ENCODE assay signal across 8 cellular contexts in genomic region chr6:139374357-139375238, GRCh38. TPM values are rescaled to one million over a fixed set of nuclear protein-coding genes. Genes with fewer than 3 reads are reported as not detected.
A peak's percentile ranks its signal among the peaks of the same experiment; 100 is the strongest.
DNase-seq lines count a peak whose midpoint lies in the region; ATAC-seq lines count a peak whose summit lies in the region.

CITED2 (minus strand) TSS chr6:139374648; CDS start chr6:139373944, 704 bp downstream.

- H3K27ac Mint-ChIP-seq in CD8-positive, alpha-beta memory T cell = peak within 1 kb of the TSS; percentile 97 to 100 (median 98)
- H3K27ac Mint-ChIP-seq in effector memory CD8-positive, alpha-beta T cell = peak within 1 kb of the TSS; percentile 92 to 100

- no peaks in the 10 kb centered on the region for H3K9me3 ChIP-seq in CD8-positive, alpha-beta memory T cell (ENCODE audit: low read length)

- CTCF ChIA-PET in CD8-positive, alpha-beta memory T cell (lab: Charles Lee) = interaction anchor here (0.8 to 4.4 kb wide), 30 partner anchors 9 to 554 kb away, joined by 3 to 35 read pairs (median 4); partner anchors contain the start of gene TXLNB

- H3K9me3 Mint-ChIP-seq in CD8-positive, alpha-beta memory T cell = no peaks in the 10 kb centered on the region
- no peaks in the 10 kb centered on the region for H3K9me3 Mint-ChIP-seq in effector memory CD8-positive, alpha-beta T cell

- H2AK5ac ChIP-seq in mesendoderm (ENCODE audit: low read length) = no peak within 1 kb of the TSS

- peak within 1 kb of the TSS; percentile 98 to 100 (median 100) for H3K4me3 Mint-ChIP-seq in CD8-positive, alpha-beta memory T cell
- peak within 1 kb of the TSS; percentile 99 to 100 for H3K4me3 Mint-ChIP-seq in effector memory CD8-positive, alpha-beta T cell

- H3K36me3 ChIP-seq in CD8-positive, alpha-beta memory T cell (ENCODE audit: insufficient read depth, low read length) = no peaks in the 10 kb centered on the region
- peaks cover 4% of the 10 kb centered on the region for H3K36me3 ChIP-seq in mesendoderm (ENCODE audit: control insufficient read depth, insufficient read depth, low read length)

- POLR2A ChIA-PET in CD8-positive, alpha-beta memory T cell (lab: Charles Lee) = interaction anchor here (0.5 to 3.0 kb wide), 31 partner anchors 10 to 1876 kb away, joined by 3 to 32 read pairs (median 4); partner anchors contain the start of genes ABRACL, CCDC28A, HECA and REPS1

- H3K79me1 ChIP-seq in mesendoderm (ENCODE audit: low read length) = no peaks in the 10 kb centered on the region

- peak; percentile 67 for ATAC-seq in GM19468 (IDR thresholded peaks at IDR 0.05; ENCODE audit: extremely low read depth, unreplicated experiment)
- peak; percentile 64 for ATAC-seq in effector memory CD8-positive, alpha-beta T cell (replicated peaks)

- peak within 1 kb of the TSS; percentile 95 for H3K4ac ChIP-seq in mesendoderm (ENCODE audit: low read depth, low read length)

- peak within 1 kb of the TSS; percentile 96 for H3K27ac ChIP-seq in CD8-positive, alpha-beta memory T cell (ENCODE audit: low read depth, low read length)
- H3K27ac ChIP-seq in mesendoderm (ENCODE audit: low read depth, low read length) = peak within 1 kb of the TSS; percentile 91

- peaks cover 0 to 4% of the 10 kb centered on the region in 2 donors for H3K27me3 Mint-ChIP-seq in CD8-positive, alpha-beta memory T cell
- no peaks in the 10 kb centered on the region for H3K27me3 Mint-ChIP-seq in effector memory CD8-positive, alpha-beta T cell

- peaks cover 34% of the 10 kb centered on the region for H3K4me1 ChIP-seq in CD8-positive, alpha-beta memory T cell (ENCODE audit: insufficient read depth, low read length)
- peaks cover 11% of the 10 kb centered on the region for H3K4me1 ChIP-seq in mesendoderm (ENCODE audit: control insufficient read depth, low read depth, low read length)

- peak within 1 kb of the TSS; percentile 92 for H2BK5ac ChIP-seq in mesendoderm (ENCODE audit: low read length)

- peaks cover 24% of the 10 kb centered on the region for H3K79me2 ChIP-seq in mesendoderm (ENCODE audit: control insufficient read depth, insufficient read depth, low read length)

- peak within 1 kb of the TSS; percentile 99 for H3K4me2 ChIP-seq in mesendoderm (ENCODE audit: low read length)

- peak within 1 kb of the TSS; percentile 85 for H3K9ac ChIP-seq in mesendoderm (ENCODE audit: low read length)

- H4K8ac ChIP-seq in mesendoderm (ENCODE audit: low read depth, low read length) = no peak within 1 kb of the TSS

- peak within 1 kb of the TSS; percentile 98 for H3K4me3 ChIP-seq in CD8-positive, alpha-beta memory T cell (ENCODE audit: low read length)
- peak within 1 kb of the TSS; percentile 75 for H3K4me3 ChIP-seq in mesendoderm (ENCODE audit: low read length)

- peak within 1 kb of the TSS; percentile 74 for H2BK120ac ChIP-seq in mesendoderm (ENCODE audit: low read depth, low read length)

- no CpG with 5 or more reads among the region's 82 CpGs for WGBS in mesendoderm (ENCODE audit: extremely low coverage, insufficient coverage, low lambda C conversion rate)

- peak; percentile 84 to 96 (median 93) for DNase-seq in CD8-positive, alpha-beta memory T cell
- DNase-seq in HS-5 (ENCODE audit: low read depth) = peak; percentile 91
- peak; percentile 87 to 94 for DNase-seq in NOMO-1 (lab: John Stamatoyannopoulos, UW; ENCODE audit: unreplicated experiment in 2 of 2)
- DNase-seq in activated CD8-positive, alpha-beta memory T cell treated with anti-CD3 and anti-CD28 coated beads for 4 hours (ENCODE audit: low read depth in 2 of 2) = peak; percentile 83
- peak; percentile 93 to 98 (median 94) for DNase-seq in effector memory CD8-positive, alpha-beta T cell
- DNase-seq in mesendoderm = peak; percentile 98
- DNase-seq in stimulated activated CD8-positive, alpha-beta memory T cell treated with anti-CD3 and anti-CD28 coated beads, Interleukin-12 subunit alpha, Interleukin-12 subunit beta, amount 100 ng/mL, for 4 hours (ENCODE audit: low read depth) = peak; percentile 84

- H3K18ac ChIP-seq in mesendoderm (ENCODE audit: low read length) = peak within 1 kb of the TSS; percentile 85

- peak within 1 kb of the TSS; percentile 83 for H3K23ac ChIP-seq in mesendoderm (ENCODE audit: low read length)

- no peak within 1 kb of the TSS for H4K5ac ChIP-seq in mesendoderm (ENCODE audit: low read length)

- peaks cover 37 to 39% (median 37%) of the 10 kb centered on the region in 3 donors for H3K4me1 Mint-ChIP-seq in CD8-positive, alpha-beta memory T cell
- H3K4me1 Mint-ChIP-seq in effector memory CD8-positive, alpha-beta T cell (ENCODE audit: low read depth in 2 of 2) = peaks cover 40 to 47% of the 10 kb centered on the region in 2 donors

- no peaks in the 10 kb centered on the region for H3K27me3 ChIP-seq in CD8-positive, alpha-beta memory T cell (ENCODE audit: insufficient read depth, low read length, poor library complexity, severe bottlenecking)
- no peaks in the 10 kb centered on the region for H3K27me3 ChIP-seq in mesendoderm (ENCODE audit: insufficient read depth, low read length, poor library complexity)

- H3K36me3 Mint-ChIP-seq in CD8-positive, alpha-beta memory T cell = peaks cover 3 to 50% (median 11%) of the 10 kb centered on the region in 3 donors
- peaks cover 58% of the 10 kb centered on the region for H3K36me3 Mint-ChIP-seq in effector memory CD8-positive, alpha-beta T cell (ENCODE audit: insufficient read depth)

- H3K56ac ChIP-seq in mesendoderm (ENCODE audit: low read length) = peak within 1 kb of the TSS; percentile 96

- H2BK15ac ChIP-seq in mesendoderm (replicated peaks; ENCODE audit: low read depth) = no peak within 1 kb of the TSS

RNA-seq across cellular contexts. Expression of gene CITED2, which starts in this region (rescaled TPM):
- 10 to 100 TPM; 68.6 to 69.8 TPM for total RNA-seq in CD8-positive, alpha-beta memory T cell
- 53.8 TPM for polyA plus RNA-seq in CD8-positive, alpha-beta memory T cell
- polyA plus RNA-seq in mesendoderm (2013, experiment 1 of 2) = 91.4 TPM
- polyA plus RNA-seq in mesendoderm (2013, experiment 2 of 2) = 86.1 TPM

Comparison
In these comparisons a context has a peak if more than half of its experiments do, and no peak if none do; other contexts are left out.
1. Peak in every context shown above with its lines: DNase-seq, ATAC-seq, H3K4me3 ChIP-seq and H3K27ac ChIP-seq.